Comparison of ENCODE assay signal across 9 cellular contexts in genomic region chr5:120803282-120803681, GRCh38.
DNase-seq lines count a peak whose midpoint lies in the region; ATAC-seq and TF ChIP-seq lines count a peak whose summit lies in the region.
"Had no signal": no experiment of that assay in that cellular context is flagged by ENCODE, and none has a peak within 500 bp of the region (broad histone marks: within the 10 kb centered on the region; RNA-seq: fewer than 3 reads in every experiment).

No MANE protein-coding gene starts in this region.

- no peaks in the 10 kb centered on the region for H4K20me1 ChIP-seq in osteoblast (ENCODE audit: insufficient read depth, low read length)

- peaks cover 12% of the 10 kb centered on the region for H3K4me1 ChIP-seq in osteoblast (ENCODE audit: insufficient read depth, low read length)
- H3K4me1 ChIP-seq: thyroid gland had no signal

- DNase-seq in H4 (ENCODE audit: low spot score): peak; percentile 26
- DNase-seq in NCI-H82 treated with DMSO at 0.1 percent for 48 hours (lab: John Stamatoyannopoulos, UW; ENCODE audit: unreplicated experiment): peak; percentile 6
- DNase-seq in dorsolateral prefrontal cortex: no peak
- no peak for DNase-seq in osteoblast (ENCODE audit: insufficient read length, low spot score, missing footprints)
- DNase-seq in GF-D8 (lab: John Stamatoyannopoulos, UW): no peak
- DNase-seq in GDM1 (lab: John Stamatoyannopoulos, UW): no peak
- DNase-seq: activated effector memory CD4-positive, alpha-beta T cell treated with Interleukin-2 at 50 U/mL for 16 hours; thyroid gland had no signal

- no peaks in the 10 kb centered on the region for H3K79me2 ChIP-seq in osteoblast (ENCODE audit: insufficient read depth, low read length)

- H3K27ac ChIP-seq in dorsolateral prefrontal cortex (no peak overlapping the region), osteoblast (ENCODE audit: low read depth, low read length) (no peak overlapping the region)
- H3K27ac ChIP-seq: thyroid gland had no signal

- no peaks in the 10 kb centered on the region for H3K9me3 ChIP-seq in osteoblast (ENCODE audit: low read depth, low read length)
- H3K9me3 ChIP-seq: thyroid gland had no signal

- H2AFZ ChIP-seq in osteoblast (ENCODE audit: low read length): peak overlapping the region; percentile 86

- peak overlapping the region; percentile 68 for H3K4me2 ChIP-seq in osteoblast (ENCODE audit: insufficient read depth, low read length)

- peak; percentile 28 to 70 (median 48) for TF ChIP-seq CTCF in dorsolateral prefrontal cortex (IDR thresholded peaks at IDR 0.05 in 54 of 56, conservative IDR thresholded peaks at IDR 0.05 in 2 of 56; ENCODE audit: low read depth in 1 of 56, partially characterized antibody in 56 of 56)
- TF ChIP-seq CTCF in osteoblast (IDR thresholded peaks at IDR 0.05; ENCODE audit: extremely low read depth, low read depth, low read length): peak; percentile 34

- H3K27me3 ChIP-seq in dorsolateral prefrontal cortex (no peaks in the 10 kb centered on the region), osteoblast (ENCODE audit: insufficient read depth, low read length) (no peaks in the 10 kb centered on the region)
- H3K27me3 ChIP-seq: thyroid gland had no signal

- H3K4me3 ChIP-seq in dorsolateral prefrontal cortex (peak overlapping the region in 3 of 59 donors; percentile 3 to 24 (median 23)), osteoblast (ENCODE audit: insufficient read depth, low read length) (peak overlapping the region; percentile 32)
- H3K4me3 ChIP-seq: thyroid gland had no signal

- no peaks in the 10 kb centered on the region for H3K36me3 ChIP-seq in osteoblast (ENCODE audit: insufficient read depth, low read length)
- H3K36me3 ChIP-seq: thyroid gland had no signal

- intact Hi-C loops in dorsolateral prefrontal cortex (cut with DNase I): loop anchor here (5.0 to 10.0 kb wide), 2 partner anchors 146 to 338 kb away; partner anchors contain the start of gene PRR16 (in 1 of the 2)

- no peak for ATAC-seq in GM21528 (IDR thresholded peaks at IDR 0.05; ENCODE audit: low FRiP score, unreplicated experiment)

Comparison
In these comparisons a context has a peak if more than half of its experiments do, and no peak if none do; other contexts are left out.
1. DNase-seq: peak in H4 (single experiment) and NCI-H82 treated with DMSO at 0.1 percent for 48 hours (single experiment); none in dorsolateral prefrontal cortex (0 of 10), osteoblast (single experiment), GF-D8 (single experiment) and GDM1 (single experiment).